Comparison of ENCODE assay signal across 10 cellular contexts in genomic region chr2:131035826-131036231, GRCh38. TPM values are rescaled to one million over a fixed set of nuclear protein-coding genes. Genes with fewer than 3 reads are reported as not detected.
DNase-seq lines count a peak whose midpoint lies in the region; ATAC-seq and TF ChIP-seq lines count a peak whose summit lies in the region.
"Had no signal": no experiment of that assay in that cellular context is flagged by ENCODE, and none has a peak within 500 bp of the region (broad histone marks: within the 10 kb centered on the region; RNA-seq: fewer than 3 reads in every experiment).

No MANE protein-coding gene starts in this region.

- no peaks in the 10 kb centered on the region for H3K9me3 Mint-ChIP-seq in activated CD4-positive, alpha-beta memory T cell treated with anti-CD3 and anti-CD28 coated beads for 36 hours

- TF ChIP-seq CTCF in WERI-Rb-1 (IDR thresholded peaks at IDR 0.05; ENCODE audit: low read depth, low read length) (no peak), sigmoid colon (IDR thresholded peaks at IDR 0.05) (no peak)

- DNase-seq in ELF-1 (ENCODE audit: low read depth, low spot score) (peak; percentile 41), WERI-Rb-1 (no peak), sigmoid colon (peak; percentile 58), NCI-H82 (lab: John Stamatoyannopoulos, UW) (no peak)
- DNase-seq in activated CD4-positive, alpha-beta memory T cell treated with anti-CD3 and anti-CD28 coated beads for 36 hours, result no peak
- DNase-seq in stimulated activated naive CD4-positive, alpha-beta T cell (lab: John Stamatoyannopoulos, UW), result no peak
- DNase-seq: T-helper 2 cell had no signal

- no peaks in the 10 kb centered on the region for H3K36me3 Mint-ChIP-seq in activated CD4-positive, alpha-beta memory T cell treated with anti-CD3 and anti-CD28 coated beads for 36 hours

- H3K4me3 Mint-ChIP-seq in activated CD4-positive, alpha-beta memory T cell treated with anti-CD3 and anti-CD28 coated beads for 36 hours, result no peak overlapping the region

- 55 to 74% methylated on average over 10 of the region's 10 CpGs for WGBS in sigmoid colon, 2 donors

- no peak overlapping the region for H3K27ac ChIP-seq in WERI-Rb-1
- peak overlapping the region; percentile 32 to 63 (median 59) for H3K27ac ChIP-seq in sigmoid colon

- TF ChIP-seq POLR2A in sigmoid colon (IDR thresholded peaks at IDR 0.05), result no peak

- TF ChIP-seq EP300 in sigmoid colon (IDR thresholded peaks at IDR 0.05), result no peak

- H3K27me3 ChIP-seq in WERI-Rb-1 (ENCODE audit: insufficient read depth, low read depth, severe bottlenecking), result no peaks in the 10 kb centered on the region
- no peaks in the 10 kb centered on the region for H3K27me3 ChIP-seq in sigmoid colon

- peaks cover 12% of the 10 kb centered on the region for H3K4me1 Mint-ChIP-seq in activated CD4-positive, alpha-beta memory T cell treated with anti-CD3 and anti-CD28 coated beads for 36 hours (ENCODE audit: low read depth)

- H3K27ac Mint-ChIP-seq in activated CD4-positive, alpha-beta memory T cell treated with anti-CD3 and anti-CD28 coated beads for 36 hours, result no peak overlapping the region

- H3K4me1 ChIP-seq in sigmoid colon, result peaks cover 0 to 34% (median 30%) of the 10 kb centered on the region in 4 donors

- peaks cover 14% of the 10 kb centered on the region for H3K27me3 Mint-ChIP-seq in activated CD4-positive, alpha-beta memory T cell treated with anti-CD3 and anti-CD28 coated beads for 36 hours

- POLR2A ChIA-PET in activated CD4-positive, alpha-beta memory T cell treated with anti-CD3 and anti-CD28 coated beads for 36 hours (lab: Charles Lee), result no interaction called here

- intact Hi-C loops in sigmoid colon (cut with DNase I), result no loop called here
- intact Hi-C loops in activated CD4-positive, alpha-beta memory T cell treated with anti-CD3 and anti-CD28 coated beads for 36 hours (cut with micrococcal nuclease), result no loop called here

- H3K4me3 ChIP-seq in WERI-Rb-1 (ENCODE audit: low read depth, low read length) (peak overlapping the region; percentile 45), iPS-18c (ENCODE audit: insufficient read depth, low read depth, low read length) (peak overlapping the region; percentile 40; the same call in 1 of the 2 replicates), sigmoid colon (peak overlapping the region; percentile 41 to 63 (median 59))
- H3K4me3 ChIP-seq: GM12878 had no signal

- CTCF ChIA-PET in activated CD4-positive, alpha-beta memory T cell treated with anti-CD3 and anti-CD28 coated beads for 36 hours (lab: Charles Lee), result no interaction called here

- H3K9me3 ChIP-seq in WERI-Rb-1 (ENCODE audit: severe bottlenecking) (no peaks in the 10 kb centered on the region), iPS-18c (ENCODE audit: control insufficient read depth, insufficient read depth, low read length) (no peaks in the 10 kb centered on the region), sigmoid colon (no peaks in the 10 kb centered on the region)

- H3K36me3 ChIP-seq in WERI-Rb-1 (no peaks in the 10 kb centered on the region), sigmoid colon (no peaks in the 10 kb centered on the region)

- ATAC-seq in GM21786 (IDR thresholded peaks at IDR 0.05; ENCODE audit: unreplicated experiment), result no peak
- ATAC-seq: GM12878 had no signal

RNA-seq across cellular contexts. Expression of gene FAM168B, which starts 57.4 kb away (rescaled TPM):
- total RNA-seq in sigmoid colon, result 100 to 1,000 TPM; 125 to 153 (median 136) TPM
- 10 to 100 TPM; 29.1 to 54.7 (median 30.0) TPM for polyA plus RNA-seq in sigmoid colon
- 10 to 100 TPM; 50.5 to 57.1 TPM for total RNA-seq in activated CD4-positive, alpha-beta memory T cell treated with anti-CD3 and anti-CD28 coated beads for 36 hours

Comparison
In these comparisons a context has a peak if more than half of its experiments do, and no peak if none do; other contexts are left out.
1. DNase-seq: peak in ELF-1 (single experiment) and sigmoid colon (single experiment); none in WERI-Rb-1 (single experiment), NCI-H82 (single experiment), activated CD4-positive, alpha-beta memory T cell treated with anti-CD3 and anti-CD28 coated beads for 36 hours (single experiment) and stimulated activated naive CD4-positive, alpha-beta T cell (0 of 6).
2. Peak in every context shown above with its lines, with median percentiles within 50 percentile points of each other: H3K4me3 ChIP-seq.